In the genomic region with DNA sequence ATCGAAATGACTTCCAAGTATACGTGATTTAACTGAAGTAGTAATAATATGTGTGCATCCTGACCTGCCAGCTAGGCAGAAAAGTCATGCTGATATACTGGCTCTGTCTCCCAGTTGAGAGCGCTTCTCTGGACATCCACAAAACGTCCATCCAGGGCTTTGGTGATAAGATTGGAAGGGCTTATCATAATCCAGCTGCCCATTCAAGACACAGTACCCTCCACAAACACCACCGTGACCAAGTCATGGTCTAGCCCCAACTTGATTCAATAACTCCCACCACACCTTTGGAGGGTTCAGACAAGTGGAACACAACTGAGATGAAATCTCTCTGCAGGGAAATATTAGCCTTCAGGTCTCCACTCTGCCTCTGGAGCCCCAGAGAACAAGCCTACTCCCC, we compare ENCODE assay signal across 8 cellular contexts.
A peak's percentile ranks its signal among the peaks of the same experiment; 100 is the strongest.
DNase-seq lines count a peak whose midpoint lies in the region; ATAC-seq and TF ChIP-seq lines count a peak whose summit lies in the region.

No MANE protein-coding gene starts in this region.

- no peak for DNase-seq in activated CD8-positive, alpha-beta memory T cell treated with anti-CD3 and anti-CD28 coated beads, Interleukin-2, amount 10 ng/mL, durations not matched to agents 7 days and 5 days
- no peak for DNase-seq in activated CD8-positive, alpha-beta memory T cell treated with anti-CD3 and anti-CD28 coated beads for 24 hours
- no peak for DNase-seq in activated naive CD8-positive, alpha-beta T cell treated with anti-CD3 and anti-CD28 coated beads for 36 hours
- DNase-seq in right lobe of liver, result no peak
- no peak for DNase-seq in testis
- DNase-seq in NCI-H446 treated with DMSO at 0.1 percent for 48 hours (lab: John Stamatoyannopoulos, UW), result no peak
- no peak for DNase-seq in C1 segment of cervical spinal cord (lab: John Stamatoyannopoulos, UW)

- H3K27ac Mint-ChIP-seq in activated CD8-positive, alpha-beta memory T cell treated with anti-CD3 and anti-CD28 coated beads, Interleukin-2, amount 10 ng/mL, durations not matched to agents 7 days and 5 days, result peak overlapping the region; percentile 65
- H3K27ac Mint-ChIP-seq in activated naive CD8-positive, alpha-beta T cell treated with anti-CD3 and anti-CD28 coated beads for 36 hours, result peak overlapping the region; percentile 6

- TF ChIP-seq CTCF in right lobe of liver (IDR thresholded peaks at IDR 0.05), result no peak
- TF ChIP-seq CTCF in testis (IDR thresholded peaks at IDR 0.05), result no peak

- no peak for TF ChIP-seq POLR2A in right lobe of liver (IDR thresholded peaks at IDR 0.05)
- TF ChIP-seq POLR2A in testis (IDR thresholded peaks at IDR 0.05), result no peak

- WGBS in right lobe of liver (ENCODE audit: insufficient coverage, low coverage, low lambda C conversion rate, missing lambda C conversion rate), result 46% methylated on average over 4 of the region's 5 CpGs
- 58 to 69% methylated on average over 5 of the region's 5 CpGs for WGBS in testis, 2 donors

- H3K27me3 ChIP-seq in right lobe of liver (no peaks in the 10 kb centered on the region), testis (no peaks in the 10 kb centered on the region)

- CTCF ChIA-PET in activated CD8-positive, alpha-beta memory T cell treated with anti-CD3 and anti-CD28 coated beads, Interleukin-2, amount 10 ng/mL, durations not matched to agents 7 days and 5 days (lab: Charles Lee), result interaction anchor here (1.5 to 15.9 kb wide), 6 partner anchors 10 to 135 kb away, joined by 4 to 414 read pairs (median 18); no protein-coding TSS in a partner anchor

- H3K4me1 ChIP-seq in right lobe of liver, result peaks cover 0 to 49% (median 19%) of the 10 kb centered on the region in 4 donors
- peaks cover 66% of the 10 kb centered on the region for H3K4me1 ChIP-seq in testis

- peaks cover 14% of the 10 kb centered on the region for H3K36me3 Mint-ChIP-seq in activated CD8-positive, alpha-beta memory T cell treated with anti-CD3 and anti-CD28 coated beads, Interleukin-2, amount 10 ng/mL, durations not matched to agents 7 days and 5 days
- peaks cover 17% of the 10 kb centered on the region for H3K36me3 Mint-ChIP-seq in activated naive CD8-positive, alpha-beta T cell treated with anti-CD3 and anti-CD28 coated beads for 36 hours

- H3K4me1 Mint-ChIP-seq in activated CD8-positive, alpha-beta memory T cell treated with anti-CD3 and anti-CD28 coated beads, Interleukin-2, amount 10 ng/mL, durations not matched to agents 7 days and 5 days, result peaks cover 94% of the 10 kb centered on the region
- peaks cover 84% of the 10 kb centered on the region for H3K4me1 Mint-ChIP-seq in activated naive CD8-positive, alpha-beta T cell treated with anti-CD3 and anti-CD28 coated beads for 36 hours

- H3K27me3 Mint-ChIP-seq in activated CD8-positive, alpha-beta memory T cell treated with anti-CD3 and anti-CD28 coated beads, Interleukin-2, amount 10 ng/mL, durations not matched to agents 7 days and 5 days, result no peaks in the 10 kb centered on the region
- no peaks in the 10 kb centered on the region for H3K27me3 Mint-ChIP-seq in activated naive CD8-positive, alpha-beta T cell treated with anti-CD3 and anti-CD28 coated beads for 36 hours

- intact Hi-C loops in right lobe of liver (cut with DNase I), result no loop called here
- intact Hi-C loops in testis (cut with DNase I; ENCODE audit: low total_unique reads), result loop anchor here (5.0 kb wide), 1 partner anchor 134 kb away; no protein-coding TSS in a partner anchor

- no peak overlapping the region for H3K4me3 ChIP-seq in right lobe of liver
- no peak overlapping the region for H3K4me3 ChIP-seq in testis

- ATAC-seq in activated CD8-positive, alpha-beta memory T cell treated with anti-CD3 and anti-CD28 coated beads, Interleukin-2, amount 10 ng/mL, durations not matched to agents 7 days and 5 days, result no peak
- ATAC-seq in right lobe of liver (no peak), HG03378 (IDR thresholded peaks at IDR 0.05; ENCODE audit: unreplicated experiment) (no peak)

- no peaks in the 10 kb centered on the region for H3K36me3 ChIP-seq in right lobe of liver
- no peaks in the 10 kb centered on the region for H3K36me3 ChIP-seq in testis (ENCODE audit: low read depth, missing control alignments)

- H3K9me3 Mint-ChIP-seq in activated CD8-positive, alpha-beta memory T cell treated with anti-CD3 and anti-CD28 coated beads, Interleukin-2, amount 10 ng/mL, durations not matched to agents 7 days and 5 days (ENCODE audit: low read depth), result no peaks in the 10 kb centered on the region
- no peaks in the 10 kb centered on the region for H3K9me3 Mint-ChIP-seq in activated naive CD8-positive, alpha-beta T cell treated with anti-CD3 and anti-CD28 coated beads for 36 hours

- H3K9me3 ChIP-seq in right lobe of liver (no peaks in the 10 kb centered on the region), testis (no peaks in the 10 kb centered on the region)

- no peak overlapping the region for H3K4me3 Mint-ChIP-seq in activated CD8-positive, alpha-beta memory T cell treated with anti-CD3 and anti-CD28 coated beads, Interleukin-2, amount 10 ng/mL, durations not matched to agents 7 days and 5 days
- H3K4me3 Mint-ChIP-seq in activated naive CD8-positive, alpha-beta T cell treated with anti-CD3 and anti-CD28 coated beads for 36 hours, result no peak overlapping the region

- H3K27ac ChIP-seq in right lobe of liver (peak overlapping the region; percentile 97 to 99 (median 97)), testis (peak overlapping the region; percentile 67 to 95)
